Comparison of ENCODE assay signal across 13 cellular contexts in the genomic region with DNA sequence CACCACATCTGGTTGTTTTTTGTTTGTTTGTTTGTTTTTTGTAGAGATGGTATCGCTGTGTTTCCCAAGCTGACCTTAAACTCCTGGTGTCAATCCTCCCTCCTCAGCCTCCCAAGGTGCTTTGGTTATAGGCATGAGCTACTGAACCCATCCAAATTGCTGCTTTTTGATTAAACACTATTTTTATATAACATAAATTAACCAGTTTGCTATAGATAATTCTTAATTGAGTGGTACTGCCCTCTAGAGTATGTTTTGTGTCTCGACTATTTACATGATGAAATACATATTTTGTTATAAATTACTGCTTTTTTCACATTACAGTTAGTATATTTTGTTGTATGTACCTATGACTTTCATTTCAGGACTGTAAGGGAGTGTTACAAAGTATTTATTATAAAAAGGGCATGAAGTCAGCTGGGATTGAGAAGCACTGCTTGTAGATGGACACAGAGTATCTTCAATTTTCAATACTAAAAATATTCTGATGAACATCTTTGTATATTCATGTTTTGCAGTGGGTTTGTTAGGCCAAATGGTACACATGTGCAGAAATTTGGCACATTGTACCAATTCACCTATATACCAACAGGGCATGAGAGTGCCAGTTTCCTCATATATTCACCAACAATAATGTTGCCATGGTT. TPM values are rescaled to one million over a fixed set of nuclear protein-coding genes. Genes with fewer than 3 reads are reported as not detected.
DNase-seq lines count a peak whose midpoint lies in the region; ATAC-seq, FAIRE-seq and TF ChIP-seq lines count a peak whose summit lies in the region.
"Had no signal": no experiment of that assay in that cellular context is flagged by ENCODE, and none has a peak within 500 bp of the region (broad histone marks: within the 10 kb centered on the region; RNA-seq: fewer than 3 reads in every experiment).

No MANE protein-coding gene starts in this region.

- peak; percentile 76 for TF ChIP-seq CTCF in 22Rv1 (IDR thresholded peaks at IDR 0.05)
- TF ChIP-seq CTCF in DND-41 (IDR thresholded peaks at IDR 0.05; ENCODE audit: borderline replicate concordance, extremely low read depth, low read length, poor library complexity, severe bottlenecking): peak; percentile 53
- TF ChIP-seq CTCF in Peyer's patch (IDR thresholded peaks at IDR 0.05): peak in 5 of 6 experiments; percentile 11 to 52 (median 38)

- no peaks in the 10 kb centered on the region for H3K4me1 ChIP-seq in DND-41 (ENCODE audit: insufficient read depth, low read length)
- H3K4me1 ChIP-seq in Peyer's patch: no peaks in the 10 kb centered on the region

- H3K79me2 ChIP-seq in DND-41 (ENCODE audit: insufficient read depth, low read length): no peaks in the 10 kb centered on the region

- no peaks in the 10 kb centered on the region for H3K27me3 ChIP-seq in DND-41 (ENCODE audit: insufficient read depth, low read length, poor library complexity)
- H3K27me3 ChIP-seq in Peyer's patch: no peaks in the 10 kb centered on the region

- H3K4me3 ChIP-seq in DND-41 (ENCODE audit: low read depth in 1 of 2, low read length in 2 of 2) (no peak overlapping the region), Peyer's patch (no peak overlapping the region)

- H2AFZ ChIP-seq in DND-41 (ENCODE audit: low read depth, low read length): no peak overlapping the region

- ATAC-seq in DND-41 (ENCODE audit: insufficient read depth, low read depth) (no peak), GM21737 (IDR thresholded peaks at IDR 0.05; ENCODE audit: unreplicated experiment) (no peak), GM18873 (IDR thresholded peaks at IDR 0.05; ENCODE audit: low FRiP score, unreplicated experiment) (no peak)
- ATAC-seq: left cardiac atrium had no signal

- no peak overlapping the region for H3K27ac ChIP-seq in 22Rv1
- H3K27ac ChIP-seq in DND-41 (ENCODE audit: low read length): no peak overlapping the region
- no peak overlapping the region for H3K27ac ChIP-seq in Peyer's patch

- H4K20me1 ChIP-seq in DND-41 (ENCODE audit: insufficient read depth, low read length): no peaks in the 10 kb centered on the region

- H3K9ac ChIP-seq in DND-41 (ENCODE audit: low read depth, low read length): no peak overlapping the region

- H3K4me2 ChIP-seq in DND-41 (ENCODE audit: insufficient read depth, low read length): no peak overlapping the region

- H3K36me3 ChIP-seq in DND-41 (ENCODE audit: insufficient read depth, low read length) (no peaks in the 10 kb centered on the region), Peyer's patch (no peaks in the 10 kb centered on the region)

- no peak for DNase-seq in DND-41
- DNase-seq in Peyer's patch: no peak
- peak; percentile 47 for DNase-seq in fibroblast of peridontal ligament (ENCODE audit: extremely low read depth)
- DNase-seq in frontal cortex (ENCODE audit: low spot score in 2 of 2): no peak
- DNase-seq in hypothalamus (lab: John Stamatoyannopoulos, UW): no peak
- DNase-seq: DMS79, left cardiac atrium, NCI-H1417 treated with DMSO at 0.1 percent for 48 hours, SIG-M5 had no signal

- no peak for TF ChIP-seq POLR2A in Peyer's patch (IDR thresholded peaks at IDR 0.05)

- no peaks in the 10 kb centered on the region for H3K9me3 ChIP-seq in DND-41 (ENCODE audit: insufficient read depth, low read length, severe bottlenecking)
- no peaks in the 10 kb centered on the region for H3K9me3 ChIP-seq in Peyer's patch

- FAIRE-seq in frontal cortex (lab: Jason Lieb, UNC): no peak
- FAIRE-seq: colon had no signal

RNA-seq across cellular contexts. Expression of gene SCAF11, which starts 14.9 kb away (rescaled TPM):
- total RNA-seq in Peyer's patch (100 to 1,000 TPM in 3 of 4 donors, 10 to 100 TPM in 1; 93.3 to 277 (median 210) TPM), frontal cortex (52.6 TPM)
